In genomic region chr14:34081576-34082136, GRCh38 we compare ENCODE assay signal across 10 cellular contexts.
DNase-seq lines count a peak whose midpoint lies in the region; ATAC-seq, FAIRE-seq and TF ChIP-seq lines count a peak whose summit lies in the region.
"Had no signal": no experiment of that assay in that cellular context is flagged by ENCODE, and none has a peak within 500 bp of the region (broad histone marks: within the 10 kb centered on the region; RNA-seq: fewer than 3 reads in every experiment).

No MANE protein-coding gene starts in this region.

- DNase-seq in EH (ENCODE audit: low read depth): peak; percentile 65
- DNase-seq in NCI-H2029 (lab: John Stamatoyannopoulos, UW): peak; percentile 98
- peak; percentile 90 for DNase-seq in bronchial epithelial cell (ENCODE audit: low read depth)
- DNase-seq in mucosa of gallbladder (ENCODE audit: low spot score): peak; percentile 66
- DNase-seq in sciatic nerve (ENCODE audit: low spot score): no peak
- no peak for DNase-seq in activated CD4-positive, alpha-beta T cell treated with anti-CD3 and anti-CD28 coated beads, Interleukin-2, amount 10 ng/mL, durations not matched to agents 7 days and 5 days
- DNase-seq in GM19238 (ENCODE audit: insufficient read length, low spot score): no peak

- H3K27me3 ChIP-seq in bronchial epithelial cell (ENCODE audit: control insufficient read depth, insufficient read depth, low read length): no peaks in the 10 kb centered on the region
- H3K27me3 ChIP-seq: vagina had no signal

- peaks cover 4% of the 10 kb centered on the region for H3K4me1 Mint-ChIP-seq in activated CD4-positive, alpha-beta T cell treated with anti-CD3 and anti-CD28 coated beads, Interleukin-2, amount 10 ng/mL, durations not matched to agents 7 days and 5 days

- H3K36me3 Mint-ChIP-seq in activated CD4-positive, alpha-beta T cell treated with anti-CD3 and anti-CD28 coated beads, Interleukin-2, amount 10 ng/mL, durations not matched to agents 7 days and 5 days (ENCODE audit: low read depth): no peaks in the 10 kb centered on the region

- peak; percentile 43 for FAIRE-seq in bronchial epithelial cell (lab: Jason Lieb, UNC)

- H3K4me3 ChIP-seq in bronchial epithelial cell (ENCODE audit: low read depth, low read length): no peak overlapping the region
- H3K4me3 ChIP-seq: skin epidermis, vagina had no signal

- H3K27ac Mint-ChIP-seq in activated CD4-positive, alpha-beta T cell treated with anti-CD3 and anti-CD28 coated beads, Interleukin-2, amount 10 ng/mL, durations not matched to agents 7 days and 5 days: no peak overlapping the region

- no peak for TF ChIP-seq CTCF in bronchial epithelial cell (IDR thresholded peaks at IDR 0.05; ENCODE audit: insufficient read depth, low read length, severe bottlenecking)

- CTCF ChIA-PET in activated CD4-positive, alpha-beta T cell treated with anti-CD3 and anti-CD28 coated beads, Interleukin-2, amount 10 ng/mL, durations not matched to agents 7 days and 5 days (lab: Charles Lee): no interaction called here

- no peaks in the 10 kb centered on the region for H3K36me3 ChIP-seq in bronchial epithelial cell (ENCODE audit: control insufficient read depth, insufficient read depth, low read length)
- H3K36me3 ChIP-seq: vagina had no signal

- ATAC-seq in GM21529 (IDR thresholded peaks at IDR 0.05; ENCODE audit: unreplicated experiment) (no peak), sciatic nerve (no peak)

- peaks cover 2% of the 10 kb centered on the region for H3K9me3 Mint-ChIP-seq in activated CD4-positive, alpha-beta T cell treated with anti-CD3 and anti-CD28 coated beads, Interleukin-2, amount 10 ng/mL, durations not matched to agents 7 days and 5 days

- H3K4me3 Mint-ChIP-seq in activated CD4-positive, alpha-beta T cell treated with anti-CD3 and anti-CD28 coated beads, Interleukin-2, amount 10 ng/mL, durations not matched to agents 7 days and 5 days: no peak overlapping the region

- intact Hi-C loops in sciatic nerve (cut with DNase I): no loop called here

- POLR2A ChIA-PET in activated CD4-positive, alpha-beta T cell treated with anti-CD3 and anti-CD28 coated beads, Interleukin-2, amount 10 ng/mL, durations not matched to agents 7 days and 5 days (lab: Charles Lee): no interaction called here

- peaks cover 44% of the 10 kb centered on the region for H3K27me3 Mint-ChIP-seq in activated CD4-positive, alpha-beta T cell treated with anti-CD3 and anti-CD28 coated beads, Interleukin-2, amount 10 ng/mL, durations not matched to agents 7 days and 5 days

Comparison
In these comparisons a context has a peak if more than half of its experiments do, and no peak if none do; other contexts are left out.
1. DNase-seq: peak in EH (single experiment), NCI-H2029 (single experiment), bronchial epithelial cell (single experiment) and mucosa of gallbladder (single experiment); none in sciatic nerve (single experiment), activated CD4-positive, alpha-beta T cell treated with anti-CD3 and anti-CD28 coated beads, Interleukin-2, amount 10 ng/mL, durations not matched to agents 7 days and 5 days (single experiment) and GM19238 (single experiment).